Comparison of ENCODE assay signal across 15 cellular contexts in the genomic region with DNA sequence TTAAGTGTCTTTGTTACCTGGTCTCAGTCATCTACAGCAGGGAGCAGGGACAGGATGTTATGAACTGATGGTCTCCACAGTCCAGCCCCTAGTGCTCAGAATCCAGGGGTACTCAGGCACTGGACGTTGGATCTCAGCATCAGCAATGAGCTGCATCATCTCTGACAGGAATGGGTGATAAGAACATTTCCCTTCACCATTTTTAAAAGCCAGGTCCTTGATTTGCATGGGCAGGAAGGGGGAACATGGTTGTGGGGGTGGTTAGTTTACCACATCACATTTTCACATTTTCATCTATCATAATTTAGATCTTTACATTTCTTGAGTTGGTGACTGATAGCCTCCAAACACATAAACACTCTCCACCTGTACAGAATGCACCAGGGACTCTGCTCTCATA.
"Had no signal": no experiment of that assay in that cellular context is flagged by ENCODE, and none has a peak within 500 bp of the region (broad histone marks: within the 10 kb centered on the region; RNA-seq: fewer than 3 reads in every experiment).

No MANE protein-coding gene starts in this region.

- H3K36me3 ChIP-seq: esophagus squamous epithelium, left lung, ovary, WERI-Rb-1 had no signal

- H3K9me3 ChIP-seq: body of pancreas, esophagus squamous epithelium, left lung, ovary had no signal

- H3K27me3 ChIP-seq: body of pancreas, esophagus squamous epithelium, left lung, ovary had no signal

- H3K9me3 Mint-ChIP-seq: activated T-cell treated with anti-CD3 and anti-CD28 coated beads, Interleukin-2, amount 50 U/mL, for 4 hours had no signal

- H3K4me1 ChIP-seq: body of pancreas, left lung had no signal

- H3K4me3 Mint-ChIP-seq: activated T-cell treated with anti-CD3 and anti-CD28 coated beads, Interleukin-2, amount 50 U/mL, for 4 hours; neural crest cell had no signal

- H3K27ac ChIP-seq: body of pancreas, coronary artery, left lung, ovary, WERI-Rb-1 had no signal

- H3K4me3 ChIP-seq: body of pancreas, coronary artery, esophagus squamous epithelium, left lung, ovary had no signal

- DNase-seq: activated CD4-positive, alpha-beta T cell treated with anti-CD3 and anti-CD28 coated beads, Interleukin-2, amount 50 U/mL, for 48 hours; activated effector memory CD4-positive, alpha-beta T cell treated with Interleukin-2 at 50 U/mL for 16 hours; activated naive CD4-positive, alpha-beta T cell treated with anti-CD3 and anti-CD28 coated beads, Interleukin-2, amount 50 U/mL, for 16 hours; activated T-cell treated with anti-CD3 and anti-CD28 coated beads, Interleukin-2, amount 50 U/mL, for 4 hours; body of pancreas; central memory CD4-positive, alpha-beta T cell; esophagus squamous epithelium; kidney; left lung; mesendoderm; stimulated activated CD4-positive, alpha-beta T cell treated with anti-CD3 and anti-CD28 coated beads, Interleukin-1b, Interleukin-23, amount 100 ng/mL, for 48 hours; WERI-Rb-1 had no signal
